In the genomic region with DNA sequence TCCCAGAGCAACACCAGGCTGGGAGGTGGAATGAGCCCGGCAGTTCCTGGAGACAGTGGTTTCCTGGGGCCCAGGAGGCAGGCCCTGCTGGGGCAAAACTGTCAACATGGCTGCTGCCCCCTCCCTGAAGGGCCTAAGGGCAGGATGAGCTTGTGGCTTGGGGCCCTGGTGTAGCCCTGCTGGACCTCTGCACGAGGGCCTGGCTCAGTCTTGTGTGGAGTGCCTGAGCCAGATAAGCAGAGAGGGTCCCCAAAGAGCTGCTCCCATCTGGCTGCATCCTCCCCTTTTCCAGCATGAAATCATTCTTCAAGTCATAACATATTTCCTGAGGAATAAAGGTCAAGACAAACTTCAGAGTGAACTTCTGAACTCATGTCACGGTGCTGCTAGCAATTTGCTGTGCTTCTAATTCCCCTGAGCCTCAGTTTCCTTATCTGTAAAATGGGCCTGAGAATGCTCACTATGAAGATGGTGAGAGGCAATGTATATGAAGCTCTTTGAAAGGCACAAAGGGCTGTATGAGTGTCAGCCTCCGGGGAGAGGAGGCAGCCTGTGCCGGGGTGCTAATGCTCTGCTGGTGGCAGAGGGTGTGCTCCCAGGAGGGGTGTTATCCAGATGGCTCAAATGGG, we compare ENCODE assay signal across 22 cellular contexts.
DNase-seq lines count a peak whose midpoint lies in the region; ATAC-seq, FAIRE-seq and TF ChIP-seq lines count a peak whose summit lies in the region.
"Had no signal": no experiment of that assay in that cellular context is flagged by ENCODE, and none has a peak within 500 bp of the region (broad histone marks: within the 10 kb centered on the region; RNA-seq: fewer than 3 reads in every experiment).

No MANE protein-coding gene starts in this region.

- no peak for DNase-seq in Right ventricle myocardium superior
- no peak for DNase-seq in cardiac septum (ENCODE audit: low spot score)
- DNase-seq in HepG2 (ENCODE audit: low spot score), result no peak
- DNase-seq in right lobe of liver, result no peak
- peak; percentile 10 for DNase-seq in lower lobe of right lung
- no peak for DNase-seq in Ammon's horn (ENCODE audit: low spot score)
- no peak for DNase-seq in epidermal melanocyte (ENCODE audit: insufficient read length, low spot score)
- DNase-seq: 8988T; ACHN; Caco-2; Calu3; CD4-positive, alpha-beta T cell; CD8-positive, alpha-beta T cell; DMS79 treated with DMSO at 0.1 percent for 48 hours; GF-D8 had no signal

- H3K27me3 ChIP-seq in HepG2 (ENCODE audit: control insufficient read depth in 1 of 2, insufficient read depth in 2 of 2, low read length in 2 of 2) (peaks cover 4 to 19% of the 10 kb centered on the region in 2 experiments; a peak in 2 of 5 replicates), right lobe of liver (no peaks in the 10 kb centered on the region), lower lobe of right lung (ENCODE audit: low read depth) (no peaks in the 10 kb centered on the region)
- H3K27me3 ChIP-seq: BLaER1 treated with 17β-estradiol and CSF1 and Interleukin-3, amounts not matched to agents 10 nM and 100 nM had no signal

- TF ChIP-seq POLR2A in HepG2 (IDR thresholded peaks at IDR 0.05; ENCODE audit: insufficient read depth in 1 of 2, low read depth in 2 of 2, low read length in 2 of 2), result no peak
- no peak for TF ChIP-seq POLR2A in right lobe of liver (IDR thresholded peaks at IDR 0.05)

- intact Hi-C loops in Right ventricle myocardium superior (cut with DNase I) (no loop called here), cardiac septum (cut with DNase I) (no loop called here), HepG2 (cut with micrococcal nuclease; ENCODE audit: unreplicated experiment) (no loop called here), right lobe of liver (cut with DNase I) (no loop called here), lower lobe of right lung (cut with DNase I) (no loop called here)

- in situ Hi-C loops in HepG2 (cut with HindIII; ENCODE audit: extremely low pct_ligation_motif_present, low pct_unique_long_range_greater_than_20kb), result no loop called here

- H3K9me3 ChIP-seq in HepG2 (ENCODE audit: low read length) (no peaks in the 10 kb centered on the region), right lobe of liver (no peaks in the 10 kb centered on the region), lower lobe of right lung (no peaks in the 10 kb centered on the region)
- H3K9me3 ChIP-seq: Caco-2 had no signal

- H4K20me1 ChIP-seq in HepG2 (ENCODE audit: insufficient read depth, low read length), result no peaks in the 10 kb centered on the region
- H4K20me1 ChIP-seq: BLaER1 treated with 17β-estradiol and CSF1 and Interleukin-3, amounts not matched to agents 10 nM and 100 nM had no signal

- CTCF ChIA-PET in HepG2 (lab: Yijun Ruan, JAX; ENCODE audit: low intra/inter-chr PET ratio, low total read pairs), result no interaction called here

- H3K4me2 ChIP-seq in HepG2 (ENCODE audit: low read depth, low read length), result no peak overlapping the region
- H3K4me2 ChIP-seq: BLaER1 treated with 17β-estradiol and CSF1 and Interleukin-3, amounts not matched to agents 10 nM and 100 nM had no signal

- H3K4me1 ChIP-seq in HepG2 (ENCODE audit: insufficient read depth, low read length) (no peaks in the 10 kb centered on the region), right lobe of liver (no peaks in the 10 kb centered on the region), lower lobe of right lung (peaks cover 6% of the 10 kb centered on the region)

- BruUV-seq in HepG2 (replicated peaks; lab: Mats Ljungman, UMichigan), result no TSS peak

- no peak for TF ChIP-seq CTCF in HepG2 (CRISPR knock-in tag; IDR thresholded peaks at IDR 0.05)
- TF ChIP-seq CTCF in right lobe of liver (IDR thresholded peaks at IDR 0.05), result no peak
- no peak for TF ChIP-seq CTCF in lower lobe of right lung (IDR thresholded peaks at IDR 0.05)

- H2AFZ ChIP-seq in HepG2 (ENCODE audit: low read length), result no peak overlapping the region

- no peak for TF ChIP-seq RAD21 in HepG2 (CRISPR knock-in tag; IDR thresholded peaks at IDR 0.05)

- H3K27ac ChIP-seq in HepG2 (ENCODE audit: extremely low read length, insufficient read depth, low read length) (no peak overlapping the region), right lobe of liver (no peak overlapping the region), lower lobe of right lung (no peak overlapping the region)
- H3K27ac ChIP-seq: BLaER1 treated with 17β-estradiol and CSF1 and Interleukin-3, amounts not matched to agents 10 nM and 100 nM; C4-2B had no signal

- no peaks in the 10 kb centered on the region for H3K79me2 ChIP-seq in HepG2 (ENCODE audit: insufficient read depth, low read length)

- POLR2A ChIA-PET in HepG2 (lab: Yijun Ruan, JAX), result no interaction called here

- H3K9ac ChIP-seq in HepG2 (ENCODE audit: insufficient read depth, low read depth, low read length), result no peak overlapping the region
- H3K9ac ChIP-seq: BLaER1 treated with 17β-estradiol and CSF1 and Interleukin-3, amounts not matched to agents 10 nM and 100 nM had no signal

- FAIRE-seq in HepG2 (lab: Jason Lieb, UNC), result no peak
- FAIRE-seq: A204.1, D721Med, G401.6, GM12891, GM19239 had no signal

- TF ChIP-seq EP300 in HepG2 (IDR thresholded peaks at IDR 0.05; ENCODE audit: low read depth in 2 of 2, low read length in 2 of 2) (no peak), HepG2 (CRISPR knock-in tag; IDR thresholded peaks at IDR 0.05; ENCODE audit: borderline replicate concordance) (no peak)

- H3K4me3 ChIP-seq in HepG2 (replicated peaks in 1 of 3; ENCODE audit: insufficient read depth in 1 of 3, low read depth in 2 of 3, low read length in 3 of 3), result no peak overlapping the region
- no peak overlapping the region for H3K4me3 ChIP-seq in right lobe of liver
- no peak overlapping the region for H3K4me3 ChIP-seq in lower lobe of right lung
- H3K4me3 ChIP-seq: BLaER1 treated with 17β-estradiol and CSF1 and Interleukin-3, amounts not matched to agents 10 nM and 100 nM had no signal

- no CpG with 5 or more reads among the region's 5 CpGs for WGBS in HepG2 (ENCODE audit: low lambda C conversion rate)
- WGBS in right lobe of liver (ENCODE audit: insufficient coverage, low coverage, low lambda C conversion rate, missing lambda C conversion rate), result 73% methylated on average over 4 of the region's 5 CpGs

- ATAC-seq in Right ventricle myocardium superior (ENCODE audit: poor library complexity) (peak; percentile 48), HepG2 (no peak), right lobe of liver (no peak), lower lobe of right lung (no peak)
- ATAC-seq: CD8-positive, alpha-beta T cell had no signal

- H3K36me3 ChIP-seq in HepG2 (replicated peaks in 1 of 2; ENCODE audit: control insufficient read depth in 1 of 2, insufficient read depth in 2 of 2, low read length in 2 of 2) (no peaks in the 10 kb centered on the region), right lobe of liver (no peaks in the 10 kb centered on the region), lower lobe of right lung (no peaks in the 10 kb centered on the region)
- H3K36me3 ChIP-seq: BLaER1 treated with 17β-estradiol and CSF1 and Interleukin-3, amounts not matched to agents 10 nM and 100 nM had no signal

TF ChIP-seq in HepG2, 621 proteins besides CTCF, POLR2A, EP300 and RAD21:
- TF ChIP-seq TCF7L2 (IDR thresholded peaks at IDR 0.05; ENCODE audit: low read depth, low read length), result no peak
- TF ChIP-seq, protein P1, sequence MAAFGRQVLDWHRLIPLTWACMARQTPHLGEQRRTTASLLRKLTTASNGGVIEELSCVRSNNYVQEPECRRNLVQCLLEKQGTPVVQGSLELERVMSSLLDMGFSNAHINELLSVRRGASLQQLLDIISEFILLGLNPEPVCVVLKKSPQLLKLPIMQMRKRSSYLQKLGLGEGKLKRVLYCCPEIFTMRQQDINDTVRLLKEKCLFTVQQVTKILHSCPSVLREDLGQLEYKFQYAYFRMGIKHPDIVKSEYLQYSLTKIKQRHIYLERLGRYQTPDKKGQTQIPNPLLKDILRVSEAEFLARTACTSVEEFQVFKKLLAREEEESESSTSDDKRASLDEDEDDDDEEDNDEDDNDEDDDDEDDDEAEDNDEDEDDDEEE (CRISPR knock-in tag; IDR thresholded peaks at IDR 0.05), result no peak
- TF ChIP-seq ZGPAT (CRISPR knock-in tag; IDR thresholded peaks at IDR 0.05), result no peak
- TF ChIP-seq ZNF629 (CRISPR knock-in tag; conservative IDR thresholded peaks at IDR 0.05), result peak; percentile 53
- TF ChIP-seq SNRNP70 (IDR thresholded peaks at IDR 0.05; ENCODE audit: low read depth, low read length), result no peak
